In genomic region chr15:70149667-70150404, GRCh38 we compare ENCODE assay signal across 23 cellular contexts. TPM values are rescaled to one million over a fixed set of nuclear protein-coding genes. Genes with fewer than 3 reads are reported as not detected.
DNase-seq lines count a peak whose midpoint lies in the region; ATAC-seq and TF ChIP-seq lines count a peak whose summit lies in the region.
"Had no signal": no experiment of that assay in that cellular context is flagged by ENCODE, and none has a peak within 500 bp of the region (broad histone marks: within the 10 kb centered on the region; RNA-seq: fewer than 3 reads in every experiment).

No MANE protein-coding gene starts in this region.

- POLR2A ChIA-PET in OCI-LY7 (lab: Charles Lee) = no interaction called here

- no peak overlapping the region for H3K4ac ChIP-seq in mesenchymal stem cell (ENCODE audit: low read depth in 1 of 2, low read length in 2 of 2)

- H3K4me1 ChIP-seq in OCI-LY7 (ENCODE audit: insufficient read depth, low read length, poor library complexity, severe bottlenecking) (no peaks in the 10 kb centered on the region), mesenchymal stem cell (ENCODE audit: control insufficient read depth, insufficient read depth, low read depth, low read length) (peaks cover 23% of the 10 kb centered on the region), right cardiac atrium (ENCODE audit: control insufficient read depth, insufficient read depth, low read length) (peaks cover 10% of the 10 kb centered on the region)

- H2AFZ ChIP-seq in OCI-LY7 (ENCODE audit: low read length) (no peak overlapping the region), mesenchymal stem cell (ENCODE audit: low read depth, low read length) (no peak overlapping the region)

- H3K9ac ChIP-seq in mesenchymal stem cell (ENCODE audit: low read length) = no peak overlapping the region

- no peaks in the 10 kb centered on the region for H4K20me1 ChIP-seq in OCI-LY7 (ENCODE audit: insufficient read depth, low read length)

- DNase-seq in H4 (ENCODE audit: low spot score) (peak; percentile 38), OCI-LY7 (ENCODE audit: low spot score) (peak; percentile 31), brain microvascular endothelial cell (peak; percentile 73), mesenchymal stem cell (peak; percentile 81), right cardiac atrium (no peak), nephron progenitor cell (no peak)
- DNase-seq: activated CD8-positive, alpha-beta T cell treated with anti-CD3 and anti-CD28 coated beads, Interleukin-2, amount 10 ng/mL, durations not matched to agents 7 days and 5 days; amygdala; C1 segment of cervical spinal cord; DND-41; H9; heart right ventricle; midbrain; NCI-H1092 treated with DMSO at 0.1 percent for 48 hours; NCI-H2171 treated with DMSO at 0.1 percent for 48 hours; nucleus accumbens; stimulated activated CD4-positive, alpha-beta T cell treated with anti-CD3 and anti-CD28 coated beads, Interleukin-4, amount 100 ng/mL, for 24 hours had no signal

- H3K27me3 Mint-ChIP-seq in stimulated activated memory B cell treated with anti-CD40 and anti-IgM and Interleukin-4, amounts not matched to agents 10 μg/mL and 1 μg/mL and 100 μg/mL, for 72 hours = peaks cover 20% of the 10 kb centered on the region
- H3K27me3 Mint-ChIP-seq in nephron progenitor cell (ENCODE audit: low read depth, poor library complexity) = peaks cover 10% of the 10 kb centered on the region

- no peaks in the 10 kb centered on the region for H3K9me2 ChIP-seq in OCI-LY7 (ENCODE audit: insufficient read depth, low read length)

- 42% methylated on average over 3 of the region's 4 CpGs for WGBS in mesenchymal stem cell
- 88% methylated on average over 4 of the region's 4 CpGs for WGBS in right cardiac atrium

- CTCF ChIA-PET in OCI-LY7 (lab: Charles Lee; ENCODE audit: unreplicated experiment) = no interaction called here

- H2BK15ac ChIP-seq in mesenchymal stem cell (ENCODE audit: low read depth, poor library complexity, severe bottlenecking) = no peak overlapping the region

- H4K8ac ChIP-seq in mesenchymal stem cell (ENCODE audit: low read length) = no peak overlapping the region

- no peak overlapping the region for H3K14ac ChIP-seq in mesenchymal stem cell (ENCODE audit: low read length in 2 of 2)

- no peaks in the 10 kb centered on the region for H3K9me3 ChIP-seq in OCI-LY7 (ENCODE audit: low read length)
- no peaks in the 10 kb centered on the region for H3K9me3 ChIP-seq in mesenchymal stem cell (ENCODE audit: control insufficient read depth, low read length)
- no peaks in the 10 kb centered on the region for H3K9me3 ChIP-seq in right cardiac atrium (ENCODE audit: control insufficient read depth, low read length)
- H3K9me3 ChIP-seq: heart right ventricle, SJSA1, thoracic aorta had no signal

- no peaks in the 10 kb centered on the region for H3K4me1 Mint-ChIP-seq in stimulated activated memory B cell treated with anti-CD40 and anti-IgM and Interleukin-4, amounts not matched to agents 10 μg/mL and 1 μg/mL and 100 μg/mL, for 72 hours
- H3K4me1 Mint-ChIP-seq in nephron progenitor cell = peaks cover 52% of the 10 kb centered on the region

- in situ Hi-C loops in brain microvascular endothelial cell (cut with HindIII; ENCODE audit: low pct_ligation_motif_present, low sequenced_read_pairs) = no loop called here

- no peaks in the 10 kb centered on the region for H3K36me3 Mint-ChIP-seq in stimulated activated memory B cell treated with anti-CD40 and anti-IgM and Interleukin-4, amounts not matched to agents 10 μg/mL and 1 μg/mL and 100 μg/mL, for 72 hours
- peaks cover 7% of the 10 kb centered on the region for H3K36me3 Mint-ChIP-seq in nephron progenitor cell (ENCODE audit: low read depth)

- no peaks in the 10 kb centered on the region for H3K9me3 Mint-ChIP-seq in stimulated activated memory B cell treated with anti-CD40 and anti-IgM and Interleukin-4, amounts not matched to agents 10 μg/mL and 1 μg/mL and 100 μg/mL, for 72 hours
- peaks cover 14% of the 10 kb centered on the region for H3K9me3 Mint-ChIP-seq in nephron progenitor cell
- H3K9me3 Mint-ChIP-seq: activated T-helper 1 cell treated with anti-CD3 and anti-CD28 coated beads, Interleukin-12 subunit alpha, Interleukin-12 subunit beta, Interleukin-2, Interleukin-4 antibody, amounts not matched to agents 30 ng/mL and 10 ng/mL and 1 ng/mL, durations not matched to agents 14 hours and 24 hours and 36 hours had no signal

- no peak overlapping the region for H3K27ac Mint-ChIP-seq in stimulated activated memory B cell treated with anti-CD40 and anti-IgM and Interleukin-4, amounts not matched to agents 10 μg/mL and 1 μg/mL and 100 μg/mL, for 72 hours
- no peak overlapping the region for H3K27ac Mint-ChIP-seq in nephron progenitor cell
- H3K27ac Mint-ChIP-seq: activated CD8-positive, alpha-beta T cell treated with anti-CD3 and anti-CD28 coated beads, Interleukin-2, amount 10 ng/mL, durations not matched to agents 7 days and 5 days; activated T-helper 1 cell treated with anti-CD3 and anti-CD28 coated beads, Interleukin-12 subunit alpha, Interleukin-12 subunit beta, Interleukin-2, Interleukin-4 antibody, amounts not matched to agents 30 ng/mL and 10 ng/mL and 1 ng/mL, durations not matched to agents 14 hours and 24 hours and 36 hours; H9 had no signal

- TF ChIP-seq CTCF in OCI-LY7 (conservative IDR thresholded peaks at IDR 0.05; ENCODE audit: low read length) (peak; percentile 59), brain microvascular endothelial cell (IDR thresholded peaks at IDR 0.05; ENCODE audit: low read depth, low read length, missing control alignments) (no peak), nephron progenitor cell (IDR thresholded peaks at IDR 0.05) (no peak)

- no peak overlapping the region for H2BK120ac ChIP-seq in mesenchymal stem cell (ENCODE audit: low read depth, low read length)

- H3K4me3 ChIP-seq in OCI-LY7 (ENCODE audit: low read depth, low read length, poor library complexity, severe bottlenecking) = no peak overlapping the region
- no peak overlapping the region for H3K4me3 ChIP-seq in brain microvascular endothelial cell (ENCODE audit: low read depth, low read length)
- H3K4me3 ChIP-seq in mesenchymal stem cell (ENCODE audit: insufficient read depth in 1 of 2, low read depth in 1 of 2, low read length in 2 of 2) = no peak overlapping the region
- H3K4me3 ChIP-seq in right cardiac atrium (ENCODE audit: low read length) = no peak overlapping the region
- H3K4me3 ChIP-seq: coronary artery, heart right ventricle, SJSA1, thoracic aorta had no signal

- H3K79me1 ChIP-seq in mesenchymal stem cell (replicated peaks; ENCODE audit: low read length, poor library complexity, severe bottlenecking) = no peaks in the 10 kb centered on the region

- H3K27ac ChIP-seq in OCI-LY7 (ENCODE audit: low read depth, low read length, poor library complexity, severe bottlenecking) (no peak overlapping the region), brain microvascular endothelial cell (peak overlapping the region; percentile 1), mesenchymal stem cell (ENCODE audit: low read length, poor library complexity, severe bottlenecking) (peak overlapping the region; percentile 37), right cardiac atrium (ENCODE audit: low read length) (no peak overlapping the region)
- H3K27ac ChIP-seq: coronary artery, heart right ventricle, SJSA1, thoracic aorta had no signal

- H3K36me3 ChIP-seq in OCI-LY7 (ENCODE audit: insufficient read depth, low read length) (no peaks in the 10 kb centered on the region), brain microvascular endothelial cell (replicated peaks) (no peaks in the 10 kb centered on the region), mesenchymal stem cell (ENCODE audit: control insufficient read depth in 1 of 2, insufficient read depth in 2 of 2, low read depth in 1 of 2, low read length in 2 of 2) (no peaks in the 10 kb centered on the region)
- H3K36me3 ChIP-seq: heart right ventricle, SJSA1, thoracic aorta had no signal

- no peak overlapping the region for H3K4me3 Mint-ChIP-seq in stimulated activated memory B cell treated with anti-CD40 and anti-IgM and Interleukin-4, amounts not matched to agents 10 μg/mL and 1 μg/mL and 100 μg/mL, for 72 hours
- no peak overlapping the region for H3K4me3 Mint-ChIP-seq in nephron progenitor cell
- H3K4me3 Mint-ChIP-seq: activated CD8-positive, alpha-beta T cell treated with anti-CD3 and anti-CD28 coated beads, Interleukin-2, amount 10 ng/mL, durations not matched to agents 7 days and 5 days; activated T-helper 1 cell treated with anti-CD3 and anti-CD28 coated beads, Interleukin-12 subunit alpha, Interleukin-12 subunit beta, Interleukin-2, Interleukin-4 antibody, amounts not matched to agents 30 ng/mL and 10 ng/mL and 1 ng/mL, durations not matched to agents 14 hours and 24 hours and 36 hours; H9 had no signal

- no peaks in the 10 kb centered on the region for H3K27me3 ChIP-seq in brain microvascular endothelial cell (replicated peaks)
- peaks cover 9 to 31% of the 10 kb centered on the region in 2 experiments for H3K27me3 ChIP-seq in mesenchymal stem cell (ENCODE audit: control insufficient read depth in 1 of 2, insufficient read depth in 1 of 2, low read length in 2 of 2)
- H3K27me3 ChIP-seq in right cardiac atrium (ENCODE audit: control insufficient read depth, insufficient read depth) = no peaks in the 10 kb centered on the region
- H3K27me3 ChIP-seq: SJSA1 had no signal

- H2AK5ac ChIP-seq in mesenchymal stem cell (ENCODE audit: low read length, severe bottlenecking) = no peak overlapping the region

- intact Hi-C loops in OCI-LY7 (cut with micrococcal nuclease; ENCODE audit: unreplicated experiment) = no loop called here
- intact Hi-C loops in right cardiac atrium (cut with DNase I) = no loop called here

- peak overlapping the region in 1 of 2 experiments; percentile 60 for H3K18ac ChIP-seq in mesenchymal stem cell (ENCODE audit: low read depth in 1 of 2, low read length in 2 of 2)

- peak overlapping the region in 1 of 2 experiments; percentile 42 for H2BK12ac ChIP-seq in mesenchymal stem cell (ENCODE audit: low read length in 2 of 2)

- H3K79me2 ChIP-seq in OCI-LY7 (ENCODE audit: insufficient read depth, low read depth, low read length) = no peaks in the 10 kb centered on the region

- no peak overlapping the region for H2BK5ac ChIP-seq in mesenchymal stem cell (ENCODE audit: low read depth, low read length, poor library complexity, severe bottlenecking)

- no TSS peak for BruUV-seq in OCI-LY7 (replicated peaks; lab: Mats Ljungman, UMichigan)

- H4K91ac ChIP-seq in mesenchymal stem cell (ENCODE audit: low read length) = no peak overlapping the region

- H3K4me2 ChIP-seq in OCI-LY7 (ENCODE audit: low read length) (no peak overlapping the region), mesenchymal stem cell (ENCODE audit: low read length, poor library complexity, severe bottlenecking) (no peak overlapping the region)

- no peak overlapping the region for H3K23ac ChIP-seq in mesenchymal stem cell (ENCODE audit: low read length in 2 of 2)

- ATAC-seq in GM18907 (IDR thresholded peaks at IDR 0.05; ENCODE audit: unreplicated experiment) (no peak), right cardiac atrium (no peak)
- no peak for ATAC-seq in stimulated activated memory B cell treated with anti-CD40 and anti-IgM and Interleukin-4, amounts not matched to agents 10 μg/mL and 1 μg/mL and 100 μg/mL, for 72 hours
- ATAC-seq: activated CD8-positive, alpha-beta T cell treated with anti-CD3 and anti-CD28 coated beads, Interleukin-2, amount 10 ng/mL, durations not matched to agents 7 days and 5 days; heart right ventricle had no signal

RNA-seq across cellular contexts. Expression of gene TLE3, which starts 52.1 kb away (rescaled TPM):
- total RNA-seq in H4 (2014; rRNA removed; shearing (Covaris generic)) = 17.5 and 24.9 TPM in 2 replicates
- total RNA-seq in OCI-LY7 (2014; rRNA removed; shearing (Covaris generic)) = 19.7 and 37.9 TPM in 2 replicates
- total RNA-seq in OCI-LY7 (2022) (31.9 and 35.7 TPM in 2 replicates), right cardiac atrium (10 to 100 TPM; 20.6 to 35.4 (median 27.4) TPM)
- 42.9 TPM for polyA plus RNA-seq in mesenchymal stem cell (2013, experiment 1 of 2)
- 39.2 TPM for polyA plus RNA-seq in mesenchymal stem cell (2013, experiment 2 of 2)
- 10.7 TPM for polyA plus RNA-seq in right cardiac atrium

Comparison
In these comparisons a context has a peak if more than half of its experiments do, and no peak if none do; other contexts are left out.
1. DNase-seq: peak in H4 (single experiment), OCI-LY7 (single experiment), brain microvascular endothelial cell (single experiment) and mesenchymal stem cell (single experiment); none in right cardiac atrium (0 of 3) and nephron progenitor cell (single experiment).
2. H3K27ac ChIP-seq: peak in brain microvascular endothelial cell (single experiment) and mesenchymal stem cell (single experiment); none in OCI-LY7 (single experiment) and right cardiac atrium (single experiment).